Comparison of ENCODE assay signal across 23 cellular contexts in the genomic region with DNA sequence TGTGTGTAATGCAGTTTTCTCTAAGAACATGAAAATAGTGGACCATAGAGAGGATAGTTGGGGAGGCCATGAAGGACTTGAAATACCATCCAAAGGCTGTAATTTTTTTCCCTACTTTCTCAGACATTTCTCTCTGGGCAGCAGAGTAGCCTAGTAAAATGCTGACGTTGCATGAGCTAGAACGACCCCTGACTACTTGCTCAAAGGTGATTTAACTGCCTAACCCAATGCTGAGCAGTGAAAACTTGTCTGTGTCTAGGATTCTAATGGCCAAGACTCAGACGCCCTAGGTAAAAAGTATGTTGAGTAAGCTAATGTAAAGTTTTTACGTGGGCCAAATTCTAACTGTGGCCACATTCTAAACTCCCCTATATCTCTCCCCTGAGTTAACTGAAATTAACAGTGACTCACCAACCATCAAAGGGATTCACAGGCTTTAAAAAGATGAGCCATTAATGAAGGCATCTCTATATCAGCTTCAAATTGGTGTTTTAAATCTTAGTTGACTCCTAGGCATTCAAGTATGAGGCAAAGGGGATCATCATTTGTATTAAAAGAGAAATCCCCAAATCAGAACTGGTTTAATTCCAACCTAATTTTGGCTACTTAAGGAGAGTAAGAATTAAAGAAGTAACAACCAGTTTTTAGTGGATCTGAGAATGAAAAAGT.
"Had no signal": no experiment of that assay in that cellular context is flagged by ENCODE, and none has a peak within 500 bp of the region (broad histone marks: within the 10 kb centered on the region; RNA-seq: fewer than 3 reads in every experiment).

No MANE protein-coding gene starts in this region.

- H3K27me3 ChIP-seq: brain microvascular endothelial cell, Peyer's patch, SJSA1 had no signal

- H3K4me3 ChIP-seq: Peyer's patch, SJSA1 had no signal

- ATAC-seq: activated T-cell treated with anti-CD3 and anti-CD28 coated beads, Interleukin-2, amount 50 U/mL, for 4 hours; T-cell had no signal

- FAIRE-seq: TTC549 had no signal

- DNase-seq: activated B cell treated with CpG ODN at 0.5 μM for 24 hours; activated CD4-positive, alpha-beta memory T cell treated with anti-CD3 and anti-CD28 coated beads for 36 hours; activated CD4-positive, alpha-beta T cell treated with anti-CD3 and anti-CD28 coated beads, Interleukin-2, amount 10 ng/mL, durations not matched to agents 7 days and 5 days; activated CD8-positive, alpha-beta memory T cell treated with anti-CD3 and anti-CD28 coated beads for 24 hours; activated gamma-delta T cell; activated naive CD4-positive, alpha-beta T cell treated with anti-CD3 and anti-CD28 coated beads for 36 hours; activated T-cell treated with anti-CD3 and anti-CD28 coated beads, Interleukin-2, amount 50 U/mL, for 4 hours; brain microvascular endothelial cell; KG1; NCI-H1092; NCI-H1417 treated with DMSO at 0.1 percent for 48 hours; NCI-H1694 treated with DMSO at 0.1 percent for 48 hours; NCI-H2081; NCI-H510A treated with DMSO at 0.1 percent for 48 hours; NCI-H69; Peyer's patch; Right ventricle myocardium superior; T-cell; T-helper 2 cell; T1000 had no signal

- H3K27ac ChIP-seq: brain microvascular endothelial cell, Peyer's patch, RWPE1, SJSA1 had no signal

- H3K36me3 ChIP-seq: brain microvascular endothelial cell, Peyer's patch, SJSA1 had no signal

- H3K4me1 ChIP-seq: Peyer's patch, SJSA1 had no signal

- H3K9me3 ChIP-seq: Peyer's patch, SJSA1 had no signal
